Comparison of ENCODE assay signal across 16 cellular contexts in the genomic region with DNA sequence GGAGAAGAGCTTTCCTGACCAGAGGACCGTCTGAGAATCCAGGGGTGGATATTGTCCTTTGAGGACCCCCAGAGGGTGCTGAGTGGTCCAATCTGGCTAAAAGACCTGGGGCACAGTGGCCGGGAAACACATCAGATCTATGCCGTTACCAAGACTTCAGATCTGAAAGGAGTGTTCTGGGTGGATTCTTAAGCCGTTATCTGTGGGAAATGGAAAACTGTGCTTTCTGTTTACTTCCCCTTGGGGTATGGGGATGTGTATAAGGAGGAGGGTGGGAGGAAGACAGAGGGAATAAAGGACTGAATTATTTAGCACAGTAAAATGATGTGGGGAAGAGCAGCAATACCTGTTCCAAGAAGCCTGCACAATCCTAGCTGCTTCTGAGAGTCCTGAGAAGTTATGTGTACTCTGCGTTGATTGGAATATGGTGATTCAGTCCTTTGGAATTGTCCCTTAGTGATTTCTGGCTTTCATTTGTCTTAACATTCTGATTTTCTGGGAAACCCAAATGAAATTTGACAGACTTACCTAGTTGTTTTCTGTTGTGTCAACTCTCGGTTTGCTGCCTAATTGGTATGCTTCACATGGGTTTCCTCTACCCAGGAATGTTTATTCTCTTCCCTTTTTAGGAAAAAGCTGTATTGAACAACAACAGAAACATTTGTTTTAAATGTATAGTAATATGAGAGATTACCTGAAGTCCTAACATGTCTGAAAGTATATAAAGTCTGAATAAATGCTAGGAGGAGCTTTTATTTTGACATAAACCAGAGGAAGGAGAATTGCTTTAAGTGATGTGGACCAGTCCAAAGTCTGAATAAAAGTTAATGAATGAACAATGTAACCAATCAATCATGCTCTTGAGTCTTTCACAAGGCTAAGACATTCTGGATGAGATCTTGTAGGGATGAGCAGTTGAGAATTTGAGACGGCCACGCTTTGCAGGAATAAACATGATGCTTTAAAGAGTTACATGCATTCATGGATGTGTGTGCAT.
DNase-seq lines count a peak whose midpoint lies in the region; ATAC-seq and TF ChIP-seq lines count a peak whose summit lies in the region.
"Had no signal": no experiment of that assay in that cellular context is flagged by ENCODE, and none has a peak within 500 bp of the region (broad histone marks: within the 10 kb centered on the region; RNA-seq: fewer than 3 reads in every experiment).

No MANE protein-coding gene starts in this region.

- CTCF ChIA-PET in activated naive CD4-positive, alpha-beta T cell treated with anti-CD3 and anti-CD28 coated beads, Interleukin-2, amount 10 ng/mL, durations not matched to agents 7 days and 5 days (lab: Charles Lee), result no interaction called here

- H3K36me3 ChIP-seq in ascending aorta, result no peaks in the 10 kb centered on the region

- no peaks in the 10 kb centered on the region for H3K9me3 ChIP-seq in ascending aorta
- no peaks in the 10 kb centered on the region for H3K9me3 ChIP-seq in right cardiac atrium (ENCODE audit: control insufficient read depth, low read length)

- peaks cover 11% of the 10 kb centered on the region for H3K27me3 Mint-ChIP-seq in activated naive CD4-positive, alpha-beta T cell treated with anti-CD3 and anti-CD28 coated beads, Interleukin-2, amount 10 ng/mL, durations not matched to agents 7 days and 5 days

- no peak overlapping the region for H3K4me3 Mint-ChIP-seq in activated naive CD4-positive, alpha-beta T cell treated with anti-CD3 and anti-CD28 coated beads, Interleukin-2, amount 10 ng/mL, durations not matched to agents 7 days and 5 days
- H3K4me3 Mint-ChIP-seq: activated B cell treated with CpG ODN at 0.5 μM for 24 hours; stimulated activated naive B cell treated with anti-CD40 and anti-IgM and Interleukin-4, amounts not matched to agents 10 μg/mL and 1 μg/mL and 100 μg/mL, for 72 hours had no signal

- H3K9me3 Mint-ChIP-seq in activated naive CD4-positive, alpha-beta T cell treated with anti-CD3 and anti-CD28 coated beads, Interleukin-2, amount 10 ng/mL, durations not matched to agents 7 days and 5 days, result no peaks in the 10 kb centered on the region
- H3K9me3 Mint-ChIP-seq: activated B cell treated with CpG ODN at 0.5 μM for 24 hours; stimulated activated naive B cell treated with anti-CD40 and anti-IgM and Interleukin-4, amounts not matched to agents 10 μg/mL and 1 μg/mL and 100 μg/mL, for 72 hours had no signal

- H3K4me1 ChIP-seq in ascending aorta (peaks cover 5 to 43% of the 10 kb centered on the region in 2 donors), right cardiac atrium (ENCODE audit: control insufficient read depth, insufficient read depth, low read length) (peaks cover 4% of the 10 kb centered on the region)

- no peak for TF ChIP-seq CTCF in ascending aorta (IDR thresholded peaks at IDR 0.05)

- ATAC-seq in right cardiac atrium (peak; percentile 56 to 74), HG03175 (IDR thresholded peaks at IDR 0.05; ENCODE audit: unreplicated experiment) (no peak)
- ATAC-seq: HCT116; stimulated activated naive B cell treated with anti-CD40 and anti-IgM and Interleukin-4, amounts not matched to agents 10 μg/mL and 1 μg/mL and 100 μg/mL, for 72 hours had no signal

- H3K27ac ChIP-seq in ascending aorta (peak overlapping the region; percentile 76 to 79), right cardiac atrium (ENCODE audit: low read length) (no peak overlapping the region)

- no peak overlapping the region for H3K27ac Mint-ChIP-seq in activated naive CD4-positive, alpha-beta T cell treated with anti-CD3 and anti-CD28 coated beads, Interleukin-2, amount 10 ng/mL, durations not matched to agents 7 days and 5 days
- H3K27ac Mint-ChIP-seq: activated B cell treated with CpG ODN at 0.5 μM for 24 hours; stimulated activated naive B cell treated with anti-CD40 and anti-IgM and Interleukin-4, amounts not matched to agents 10 μg/mL and 1 μg/mL and 100 μg/mL, for 72 hours had no signal

- WGBS in right cardiac atrium, result 64% methylated on average over 8 of the region's 8 CpGs

- H3K27me3 ChIP-seq in ascending aorta, result no peaks in the 10 kb centered on the region
- H3K27me3 ChIP-seq in right cardiac atrium (ENCODE audit: control insufficient read depth, insufficient read depth), result no peaks in the 10 kb centered on the region

- no peaks in the 10 kb centered on the region for H3K4me1 Mint-ChIP-seq in activated naive CD4-positive, alpha-beta T cell treated with anti-CD3 and anti-CD28 coated beads, Interleukin-2, amount 10 ng/mL, durations not matched to agents 7 days and 5 days
- H3K4me1 Mint-ChIP-seq: activated B cell treated with CpG ODN at 0.5 μM for 24 hours; stimulated activated naive B cell treated with anti-CD40 and anti-IgM and Interleukin-4, amounts not matched to agents 10 μg/mL and 1 μg/mL and 100 μg/mL, for 72 hours had no signal

- DNase-seq in EH (ENCODE audit: low read depth) (peak; percentile 64), ascending aorta (ENCODE audit: low spot score in 2 of 2) (no peak), right cardiac atrium (no peak), renal cortical epithelial cell (ENCODE audit: low read depth) (peak; percentile 93), NCI-H2171 treated with DMSO at 0.1 percent for 48 hours (lab: John Stamatoyannopoulos, UW) (no peak)
- DNase-seq in activated naive CD4-positive, alpha-beta T cell treated with anti-CD3 and anti-CD28 coated beads, Interleukin-2, amount 10 ng/mL, durations not matched to agents 7 days and 5 days, result no peak
- no peak for DNase-seq in central memory CD4-positive, alpha-beta T cell
- DNase-seq: activated B cell treated with CpG ODN at 0.5 μM for 24 hours; activated naive CD4-positive, alpha-beta T cell treated with anti-CD3 and anti-CD28 coated beads, Interleukin-2, amount 50 U/mL, for 16 hours; C1 segment of cervical spinal cord; cortex of kidney; NCI-H2227 treated with DMSO at 0.1 percent for 48 hours; stimulated activated CD4-positive, alpha-beta T cell treated with anti-CD3 and anti-CD28 coated beads, Interleukin-4, amount 100 ng/mL, for 4 hours; stimulated activated naive B cell treated with anti-CD40 and anti-IgM and Interleukin-4, amounts not matched to agents 10 μg/mL and 1 μg/mL and 100 μg/mL, for 72 hours had no signal

- no peaks in the 10 kb centered on the region for H3K36me3 Mint-ChIP-seq in activated naive CD4-positive, alpha-beta T cell treated with anti-CD3 and anti-CD28 coated beads, Interleukin-2, amount 10 ng/mL, durations not matched to agents 7 days and 5 days
- H3K36me3 Mint-ChIP-seq: stimulated activated naive B cell treated with anti-CD40 and anti-IgM and Interleukin-4, amounts not matched to agents 10 μg/mL and 1 μg/mL and 100 μg/mL, for 72 hours had no signal

- H3K4me3 ChIP-seq in ascending aorta, result peak overlapping the region in 1 of 2 donors; percentile 16
- no peak overlapping the region for H3K4me3 ChIP-seq in right cardiac atrium (ENCODE audit: low read length)

- intact Hi-C loops in ascending aorta (cut with DNase I), result loop anchor here (1.0 to 5.0 kb wide), 2 partner anchors 122 to 200 kb away; a partner anchor contains a TSS
- intact Hi-C loops in right cardiac atrium (cut with DNase I), result no loop called here

Comparison
In these comparisons a context has a peak if more than half of its experiments do, and no peak if none do; other contexts are left out.
1. DNase-seq: peak in EH (single experiment) and renal cortical epithelial cell (single experiment); none in ascending aorta (0 of 2), right cardiac atrium (0 of 3), activated naive CD4-positive, alpha-beta T cell treated with anti-CD3 and anti-CD28 coated beads, Interleukin-2, amount 10 ng/mL, durations not matched to agents 7 days and 5 days (single experiment), central memory CD4-positive, alpha-beta T cell (single experiment) and NCI-H2171 treated with DMSO at 0.1 percent for 48 hours (single experiment).